In the genomic region with DNA sequence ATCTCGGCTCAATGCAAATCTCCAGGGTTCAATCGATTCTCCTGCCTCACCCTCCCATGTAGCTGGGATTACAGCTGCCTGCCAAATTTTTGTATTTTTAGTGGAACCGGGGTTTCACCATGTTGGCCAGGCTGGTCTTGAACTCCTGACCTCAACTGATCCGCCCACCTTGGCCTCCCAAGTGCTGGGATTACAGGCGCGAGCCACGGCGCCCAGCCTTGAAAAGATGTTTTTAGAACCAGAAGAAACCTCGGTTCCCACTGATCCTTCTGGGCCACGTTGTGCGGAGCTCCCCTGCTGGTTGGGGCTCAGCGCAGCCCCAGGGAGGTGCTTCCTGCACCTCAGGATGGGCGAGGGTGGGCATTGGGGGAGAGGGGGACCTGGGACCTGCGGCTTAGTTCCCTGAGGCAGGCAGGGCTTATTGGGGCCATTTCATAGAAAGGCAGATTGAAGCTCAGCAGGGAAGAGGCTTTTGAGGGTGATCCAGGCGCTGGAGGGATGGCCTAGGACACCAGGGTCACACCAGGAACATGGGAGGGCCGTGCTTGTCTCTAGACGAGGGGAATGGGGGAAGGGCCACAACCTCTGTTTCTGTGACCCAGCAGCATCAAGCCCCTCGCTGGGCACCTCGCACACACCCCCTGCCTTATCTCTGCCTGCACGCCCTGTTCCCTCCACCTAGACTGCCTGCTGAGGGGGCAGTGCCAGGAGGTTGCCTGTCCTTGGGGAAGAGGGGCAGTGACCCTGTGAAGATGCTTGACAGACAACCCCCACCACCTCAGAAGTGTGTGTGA, we compare ENCODE assay signal across 9 cellular contexts. TPM values are rescaled to one million over a fixed set of nuclear protein-coding genes. Genes with fewer than 3 reads are reported as not detected.
A peak's percentile ranks its signal among the peaks of the same experiment; 100 is the strongest.
DNase-seq lines count a peak whose midpoint lies in the region; ATAC-seq, FAIRE-seq and TF ChIP-seq lines count a peak whose summit lies in the region.
"Had no signal": no experiment of that assay in that cellular context is flagged by ENCODE, and none has a peak within 500 bp of the region (broad histone marks: within the 10 kb centered on the region; RNA-seq: fewer than 3 reads in every experiment).

No MANE protein-coding gene starts in this region.

- CTCF ChIA-PET in activated CD4-positive, alpha-beta T cell treated with anti-CD3 and anti-CD28 coated beads, Interleukin-2, amount 10 ng/mL, durations not matched to agents 7 days and 5 days (lab: Charles Lee), result interaction anchor here (0.7 kb wide), 1 partner anchor 74 kb away, joined by 3 read pairs; no protein-coding TSS in a partner anchor

- no peak overlapping the region for H4K5ac ChIP-seq in mesendoderm (ENCODE audit: low read length)

- peak overlapping the region; percentile 97 for H3K27ac Mint-ChIP-seq in activated CD4-positive, alpha-beta T cell treated with anti-CD3 and anti-CD28 coated beads, Interleukin-2, amount 10 ng/mL, durations not matched to agents 7 days and 5 days
- H3K27ac Mint-ChIP-seq in type B pancreatic cell, result no peak overlapping the region

- peaks cover 2% of the 10 kb centered on the region for H3K4me1 ChIP-seq in mesendoderm (ENCODE audit: control insufficient read depth, low read depth, low read length)

- H4K8ac ChIP-seq in mesendoderm (ENCODE audit: low read depth, low read length), result no peak overlapping the region

- no peak for TF ChIP-seq POLR2A in GM12892 (IDR thresholded peaks at IDR 0.05; ENCODE audit: low read depth, low read length)

- in situ Hi-C loops in brain microvascular endothelial cell (cut with HindIII; ENCODE audit: low pct_ligation_motif_present, low sequenced_read_pairs), result no loop called here

- H3K79me1 ChIP-seq in mesendoderm (ENCODE audit: low read length), result no peaks in the 10 kb centered on the region

- H2BK5ac ChIP-seq in mesendoderm (ENCODE audit: low read length), result no peak overlapping the region

- H2BK120ac ChIP-seq in mesendoderm (ENCODE audit: low read depth, low read length), result no peak overlapping the region

- no peak for DNase-seq in activated CD4-positive, alpha-beta T cell treated with anti-CD3 and anti-CD28 coated beads, Interleukin-2, amount 10 ng/mL, durations not matched to agents 7 days and 5 days
- DNase-seq in activated CD4-positive, alpha-beta T cell treated with anti-CD3 and anti-CD28 coated beads for 4 hours, result no peak
- DNase-seq in brain microvascular endothelial cell (no peak), mesendoderm (no peak), type B pancreatic cell (ENCODE audit: extremely low spot score, unreplicated experiment) (peak; percentile 48), GM12892 (ENCODE audit: insufficient read length) (no peak)

- H3K27me3 ChIP-seq in brain microvascular endothelial cell (replicated peaks), result no peaks in the 10 kb centered on the region
- H3K27me3 ChIP-seq in mesendoderm (ENCODE audit: insufficient read depth, low read length, poor library complexity), result no peaks in the 10 kb centered on the region

- ATAC-seq in GM18498 (IDR thresholded peaks at IDR 0.05; ENCODE audit: unreplicated experiment) (no peak), HG03354 (IDR thresholded peaks at IDR 0.05; ENCODE audit: poor library complexity, severe bottlenecking, unreplicated experiment) (no peak)

- no peak overlapping the region for H2AK5ac ChIP-seq in mesendoderm (ENCODE audit: low read length)

- H3K9me3 Mint-ChIP-seq in activated CD4-positive, alpha-beta T cell treated with anti-CD3 and anti-CD28 coated beads, Interleukin-2, amount 10 ng/mL, durations not matched to agents 7 days and 5 days, result peaks cover 5% of the 10 kb centered on the region
- no peaks in the 10 kb centered on the region for H3K9me3 Mint-ChIP-seq in type B pancreatic cell

- TF ChIP-seq CTCF in brain microvascular endothelial cell (IDR thresholded peaks at IDR 0.05; ENCODE audit: low read depth, low read length, missing control alignments) (peak; percentile 16), type B pancreatic cell (conservative IDR thresholded peaks at IDR 0.05) (no peak)

- H3K27me3 Mint-ChIP-seq in activated CD4-positive, alpha-beta T cell treated with anti-CD3 and anti-CD28 coated beads, Interleukin-2, amount 10 ng/mL, durations not matched to agents 7 days and 5 days, result no peaks in the 10 kb centered on the region
- H3K27me3 Mint-ChIP-seq in type B pancreatic cell, result no peaks in the 10 kb centered on the region

- POLR2A ChIA-PET in activated CD4-positive, alpha-beta T cell treated with anti-CD3 and anti-CD28 coated beads, Interleukin-2, amount 10 ng/mL, durations not matched to agents 7 days and 5 days (lab: Charles Lee), result no interaction called here

- no peaks in the 10 kb centered on the region for H3K79me2 ChIP-seq in mesendoderm (ENCODE audit: control insufficient read depth, insufficient read depth, low read length)

- no CpG with 5 or more reads among the region's 20 CpGs for WGBS in mesendoderm (ENCODE audit: extremely low coverage, insufficient coverage, low lambda C conversion rate)

- H3K4me3 Mint-ChIP-seq in activated CD4-positive, alpha-beta T cell treated with anti-CD3 and anti-CD28 coated beads, Interleukin-2, amount 10 ng/mL, durations not matched to agents 7 days and 5 days, result peak overlapping the region; percentile 75
- no peak overlapping the region for H3K4me3 Mint-ChIP-seq in type B pancreatic cell

- no peak overlapping the region for H3K4ac ChIP-seq in mesendoderm (ENCODE audit: low read depth, low read length)

- peaks cover 31% of the 10 kb centered on the region for H3K36me3 Mint-ChIP-seq in activated CD4-positive, alpha-beta T cell treated with anti-CD3 and anti-CD28 coated beads, Interleukin-2, amount 10 ng/mL, durations not matched to agents 7 days and 5 days (ENCODE audit: low read depth)
- peaks cover 8% of the 10 kb centered on the region for H3K36me3 Mint-ChIP-seq in type B pancreatic cell

- no peak overlapping the region for H3K23ac ChIP-seq in mesendoderm (ENCODE audit: low read length)

- no peak for FAIRE-seq in GM12892 (lab: Jason Lieb, UNC)
- FAIRE-seq: bronchial epithelial cell had no signal

- H3K27ac ChIP-seq in brain microvascular endothelial cell, result no peak overlapping the region
- H3K27ac ChIP-seq in mesendoderm (ENCODE audit: low read depth, low read length), result no peak overlapping the region

- H2BK15ac ChIP-seq in mesendoderm (replicated peaks; ENCODE audit: low read depth), result no peak overlapping the region

- H3K4me1 Mint-ChIP-seq in activated CD4-positive, alpha-beta T cell treated with anti-CD3 and anti-CD28 coated beads, Interleukin-2, amount 10 ng/mL, durations not matched to agents 7 days and 5 days, result peaks cover 63% of the 10 kb centered on the region
- H3K4me1 Mint-ChIP-seq in type B pancreatic cell (ENCODE audit: unreplicated experiment), result no peaks in the 10 kb centered on the region

- H3K4me3 ChIP-seq in brain microvascular endothelial cell (ENCODE audit: low read depth, low read length) (no peak overlapping the region), mesendoderm (ENCODE audit: low read length) (no peak overlapping the region)

- H3K56ac ChIP-seq in mesendoderm (ENCODE audit: low read length), result peak overlapping the region; percentile 31

- peaks cover 23% of the 10 kb centered on the region for H3K36me3 ChIP-seq in brain microvascular endothelial cell (replicated peaks)
- H3K36me3 ChIP-seq in mesendoderm (ENCODE audit: control insufficient read depth, insufficient read depth, low read length), result peaks cover 7% of the 10 kb centered on the region

- no peak overlapping the region for H3K4me2 ChIP-seq in mesendoderm (ENCODE audit: low read length)

- no peak overlapping the region for H3K9ac ChIP-seq in mesendoderm (ENCODE audit: low read length)

- H3K18ac ChIP-seq in mesendoderm (ENCODE audit: low read length), result no peak overlapping the region

RNA-seq across cellular contexts. Expression of a gene that starts 6.3 kb away (rescaled TPM):
- total RNA-seq in activated CD4-positive, alpha-beta T cell treated with anti-CD3 and anti-CD28 coated beads, Interleukin-2, amount 10 ng/mL, durations not matched to agents 7 days and 5 days, result 100 to 1,000 TPM; 264 to 266 TPM
- polyA plus RNA-seq in mesendoderm (2013, experiment 1 of 2), result 202 TPM
- polyA plus RNA-seq in mesendoderm (2013, experiment 2 of 2), result 195 TPM
- 197 and 235 TPM in 2 replicates for total RNA-seq in type B pancreatic cell (ENCODE audit: low replicate concordance)
- polyA plus RNA-seq in GM12892 (2012; ENCODE audit: missing spikeins), result 77.1 TPM

RNA-seq across cellular contexts. Expression of a gene that starts 44.4 kb away (rescaled TPM):
- 10 to 100 TPM; 69.3 to 78.2 TPM for total RNA-seq in activated CD4-positive, alpha-beta T cell treated with anti-CD3 and anti-CD28 coated beads, Interleukin-2, amount 10 ng/mL, durations not matched to agents 7 days and 5 days
- polyA plus RNA-seq in mesendoderm (2013, experiment 1 of 2), result 19.3 TPM
- polyA plus RNA-seq in mesendoderm (2013, experiment 2 of 2), result 19.0 TPM
- 31.4 and 45.4 TPM in 2 replicates for total RNA-seq in type B pancreatic cell (ENCODE audit: low replicate concordance)
- polyA plus RNA-seq in GM12892 (2012; ENCODE audit: missing spikeins), result 27.8 TPM
